ENCODE assay signal across 2 cellular contexts in the genomic region with DNA sequence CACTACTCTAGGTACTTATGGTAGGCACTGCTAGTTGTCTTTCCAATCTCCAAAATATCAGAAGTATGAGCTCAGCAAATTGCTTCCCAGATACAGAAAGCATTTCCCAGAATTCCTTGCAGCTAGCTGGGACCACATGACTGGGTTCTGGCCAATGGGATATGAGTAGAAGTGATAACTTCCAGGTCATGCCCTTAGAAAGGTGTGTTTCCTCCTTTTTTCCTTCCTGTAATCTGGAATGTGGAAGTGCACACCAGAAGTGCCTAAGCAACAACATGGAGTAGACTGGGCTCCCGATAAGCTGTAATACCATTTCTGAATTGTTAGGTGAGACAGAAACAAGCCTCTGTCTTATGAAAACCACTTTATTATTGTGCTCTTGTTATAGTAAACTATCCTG.
TF ChIP-seq lines count a peak whose summit lies in the region.

No MANE protein-coding gene starts in this region.

TF ChIP-seq in HepG2, 621 proteins besides CTCF, POLR2A, EP300 and RAD21 (continued from another document):
- TF ChIP-seq, protein P1, sequence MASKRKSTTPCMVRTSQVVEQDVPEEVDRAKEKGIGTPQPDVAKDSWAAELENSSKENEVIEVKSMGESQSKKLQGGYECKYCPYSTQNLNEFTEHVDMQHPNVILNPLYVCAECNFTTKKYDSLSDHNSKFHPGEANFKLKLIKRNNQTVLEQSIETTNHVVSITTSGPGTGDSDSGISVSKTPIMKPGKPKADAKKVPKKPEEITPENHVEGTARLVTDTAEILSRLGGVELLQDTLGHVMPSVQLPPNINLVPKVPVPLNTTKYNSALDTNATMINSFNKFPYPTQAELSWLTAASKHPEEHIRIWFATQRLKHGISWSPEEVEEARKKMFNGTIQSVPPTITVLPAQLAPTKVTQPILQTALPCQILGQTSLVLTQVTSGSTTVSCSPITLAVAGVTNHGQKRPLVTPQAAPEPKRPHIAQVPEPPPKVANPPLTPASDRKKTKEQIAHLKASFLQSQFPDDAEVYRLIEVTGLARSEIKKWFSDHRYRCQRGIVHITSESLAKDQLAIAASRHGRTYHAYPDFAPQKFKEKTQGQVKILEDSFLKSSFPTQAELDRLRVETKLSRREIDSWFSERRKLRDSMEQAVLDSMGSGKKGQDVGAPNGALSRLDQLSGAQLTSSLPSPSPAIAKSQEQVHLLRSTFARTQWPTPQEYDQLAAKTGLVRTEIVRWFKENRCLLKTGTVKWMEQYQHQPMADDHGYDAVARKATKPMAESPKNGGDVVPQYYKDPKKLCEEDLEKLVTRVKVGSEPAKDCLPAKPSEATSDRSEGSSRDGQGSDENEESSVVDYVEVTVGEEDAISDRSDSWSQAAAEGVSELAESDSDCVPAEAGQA (IDR thresholded peaks at IDR 0.05; ENCODE audit: low read depth) = no peak
- TF ChIP-seq, protein P1 (CRISPR knock-in tag; IDR thresholded peaks at IDR 0.05; ENCODE audit: borderline replicate concordance) = no peak
- TF ChIP-seq GABPB1 (CRISPR knock-in tag; IDR thresholded peaks at IDR 0.05) (peak; percentile 43; the same call in 1 of the 2 replicates), ZMYM4 (CRISPR knock-in tag; IDR thresholded peaks at IDR 0.05) (peak; percentile 73), KDM2A (CRISPR knock-in tag; IDR thresholded peaks at IDR 0.05; ENCODE audit: borderline replicate concordance, low read depth) (no peak), TEAD3 (CRISPR knock-in tag; optimal IDR thresholded peaks at IDR 0.05; ENCODE audit: borderline replicate concordance) (peak; percentile 47)
- TF ChIP-seq, protein P2, sequence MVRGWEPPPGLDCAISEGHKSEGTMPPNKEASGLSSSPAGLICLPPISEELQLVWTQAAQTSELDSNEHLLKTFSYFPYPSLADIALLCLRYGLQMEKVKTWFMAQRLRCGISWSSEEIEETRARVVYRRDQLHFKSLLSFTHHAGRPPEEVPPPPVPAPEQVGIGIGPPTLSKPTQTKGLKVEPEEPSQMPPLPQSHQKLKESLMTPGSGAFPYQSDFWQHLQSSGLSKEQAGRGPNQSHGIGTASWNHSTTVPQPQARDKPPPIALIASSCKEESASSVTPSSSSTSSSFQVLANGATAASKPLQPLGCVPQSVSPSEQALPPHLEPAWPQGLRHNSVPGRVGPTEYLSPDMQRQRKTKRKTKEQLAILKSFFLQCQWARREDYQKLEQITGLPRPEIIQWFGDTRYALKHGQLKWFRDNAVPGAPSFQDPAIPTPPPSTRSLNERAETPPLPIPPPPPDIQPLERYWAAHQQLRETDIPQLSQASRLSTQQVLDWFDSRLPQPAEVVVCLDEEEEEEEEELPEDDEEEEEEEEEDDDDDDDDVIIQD (CRISPR knock-in tag; IDR thresholded peaks at IDR 0.05; ENCODE audit: low read depth) = peak; percentile 43; the same call in 1 of the 2 replicates

TF ChIP-seq in GM12878, 131 proteins besides CTCF, POLR2A, EP300 and RAD21 (continued from another document):
- TF ChIP-seq, protein P3, sequence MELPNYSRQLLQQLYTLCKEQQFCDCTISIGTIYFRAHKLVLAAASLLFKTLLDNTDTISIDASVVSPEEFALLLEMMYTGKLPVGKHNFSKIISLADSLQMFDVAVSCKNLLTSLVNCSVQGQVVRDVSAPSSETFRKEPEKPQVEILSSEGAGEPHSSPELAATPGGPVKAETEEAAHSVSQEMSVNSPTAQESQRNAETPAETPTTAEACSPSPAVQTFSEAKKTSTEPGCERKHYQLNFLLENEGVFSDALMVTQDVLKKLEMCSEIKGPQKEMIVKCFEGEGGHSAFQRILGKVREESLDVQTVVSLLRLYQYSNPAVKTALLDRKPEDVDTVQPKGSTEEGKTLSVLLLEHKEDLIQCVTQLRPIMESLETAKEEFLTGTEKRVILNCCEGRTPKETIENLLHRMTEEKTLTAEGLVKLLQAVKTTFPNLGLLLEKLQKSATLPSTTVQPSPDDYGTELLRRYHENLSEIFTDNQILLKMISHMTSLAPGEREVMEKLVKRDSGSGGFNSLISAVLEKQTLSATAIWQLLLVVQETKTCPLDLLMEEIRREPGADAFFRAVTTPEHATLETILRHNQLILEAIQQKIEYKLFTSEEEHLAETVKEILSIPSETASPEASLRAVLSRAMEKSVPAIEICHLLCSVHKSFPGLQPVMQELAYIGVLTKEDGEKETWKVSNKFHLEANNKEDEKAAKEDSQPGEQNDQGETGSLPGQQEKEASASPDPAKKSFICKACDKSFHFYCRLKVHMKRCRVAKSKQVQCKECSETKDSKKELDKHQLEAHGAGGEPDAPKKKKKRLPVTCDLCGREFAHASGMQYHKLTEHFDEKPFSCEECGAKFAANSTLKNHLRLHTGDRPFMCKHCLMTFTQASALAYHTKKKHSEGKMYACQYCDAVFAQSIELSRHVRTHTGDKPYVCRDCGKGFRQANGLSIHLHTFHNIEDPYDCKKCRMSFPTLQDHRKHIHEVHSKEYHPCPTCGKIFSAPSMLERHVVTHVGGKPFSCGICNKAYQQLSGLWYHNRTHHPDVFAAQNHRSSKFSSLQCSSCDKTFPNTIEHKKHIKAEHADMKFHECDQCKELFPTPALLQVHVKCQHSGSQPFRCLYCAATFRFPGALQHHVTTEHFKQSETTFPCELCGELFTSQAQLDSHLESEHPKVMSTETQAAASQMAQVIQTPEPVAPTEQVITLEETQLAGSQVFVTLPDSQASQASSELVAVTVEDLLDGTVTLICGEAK (IDR thresholded peaks at IDR 0.05; ENCODE audit: borderline replicate concordance) = peak; percentile 39; the same call in 1 of the 2 replicates
- TF ChIP-seq, protein P4, sequence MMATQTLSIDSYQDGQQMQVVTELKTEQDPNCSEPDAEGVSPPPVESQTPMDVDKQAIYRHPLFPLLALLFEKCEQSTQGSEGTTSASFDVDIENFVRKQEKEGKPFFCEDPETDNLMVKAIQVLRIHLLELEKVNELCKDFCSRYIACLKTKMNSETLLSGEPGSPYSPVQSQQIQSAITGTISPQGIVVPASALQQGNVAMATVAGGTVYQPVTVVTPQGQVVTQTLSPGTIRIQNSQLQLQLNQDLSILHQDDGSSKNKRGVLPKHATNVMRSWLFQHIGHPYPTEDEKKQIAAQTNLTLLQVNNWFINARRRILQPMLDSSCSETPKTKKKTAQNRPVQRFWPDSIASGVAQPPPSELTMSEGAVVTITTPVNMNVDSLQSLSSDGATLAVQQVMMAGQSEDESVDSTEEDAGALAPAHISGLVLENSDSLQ (IDR thresholded peaks at IDR 0.05) = no peak
- 0 out of 2 replicates have a peak, but pooled peaks have one; percentile 30 for TF ChIP-seq GABPA (IDR thresholded peaks at IDR 0.05; ENCODE audit: low read depth)
- TF ChIP-seq, protein P5, sequence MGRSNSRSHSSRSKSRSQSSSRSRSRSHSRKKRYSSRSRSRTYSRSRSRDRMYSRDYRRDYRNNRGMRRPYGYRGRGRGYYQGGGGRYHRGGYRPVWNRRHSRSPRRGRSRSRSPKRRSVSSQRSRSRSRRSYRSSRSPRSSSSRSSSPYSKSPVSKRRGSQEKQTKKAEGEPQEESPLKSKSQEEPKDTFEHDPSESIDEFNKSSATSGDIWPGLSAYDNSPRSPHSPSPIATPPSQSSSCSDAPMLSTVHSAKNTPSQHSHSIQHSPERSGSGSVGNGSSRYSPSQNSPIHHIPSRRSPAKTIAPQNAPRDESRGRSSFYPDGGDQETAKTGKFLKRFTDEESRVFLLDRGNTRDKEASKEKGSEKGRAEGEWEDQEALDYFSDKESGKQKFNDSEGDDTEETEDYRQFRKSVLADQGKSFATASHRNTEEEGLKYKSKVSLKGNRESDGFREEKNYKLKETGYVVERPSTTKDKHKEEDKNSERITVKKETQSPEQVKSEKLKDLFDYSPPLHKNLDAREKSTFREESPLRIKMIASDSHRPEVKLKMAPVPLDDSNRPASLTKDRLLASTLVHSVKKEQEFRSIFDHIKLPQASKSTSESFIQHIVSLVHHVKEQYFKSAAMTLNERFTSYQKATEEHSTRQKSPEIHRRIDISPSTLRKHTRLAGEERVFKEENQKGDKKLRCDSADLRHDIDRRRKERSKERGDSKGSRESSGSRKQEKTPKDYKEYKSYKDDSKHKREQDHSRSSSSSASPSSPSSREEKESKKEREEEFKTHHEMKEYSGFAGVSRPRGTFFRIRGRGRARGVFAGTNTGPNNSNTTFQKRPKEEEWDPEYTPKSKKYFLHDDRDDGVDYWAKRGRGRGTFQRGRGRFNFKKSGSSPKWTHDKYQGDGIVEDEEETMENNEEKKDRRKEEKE (IDR thresholded peaks at IDR 0.05) = no peak
